Comparison of ENCODE assay signal across 10 cellular contexts in the genomic region with DNA sequence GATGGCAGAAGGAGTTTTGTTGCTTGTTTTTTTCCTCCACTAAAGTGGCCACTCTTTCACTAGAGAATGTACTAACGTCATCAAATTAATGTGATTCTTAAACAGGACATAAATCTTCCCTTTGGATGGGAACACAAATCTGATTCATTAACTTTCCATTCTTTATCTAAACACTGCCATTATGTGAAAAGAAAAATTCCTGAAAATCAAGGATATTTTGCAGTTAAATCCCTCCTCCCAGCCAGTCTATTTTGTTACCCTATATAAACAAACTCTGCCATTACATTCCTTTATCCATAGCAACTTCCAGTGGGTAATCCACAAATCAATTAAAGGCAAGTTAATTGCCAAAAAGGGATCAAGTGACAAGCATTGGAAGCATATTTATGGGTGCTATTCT.
"Had no signal": no experiment of that assay in that cellular context is flagged by ENCODE, and none has a peak within 500 bp of the region (broad histone marks: within the 10 kb centered on the region; RNA-seq: fewer than 3 reads in every experiment).

No MANE protein-coding gene starts in this region.

- ATAC-seq: natural killer cell treated with Interleukin-12 subunit alpha and Interleukin-12 subunit beta and Interleukin-15 and Interleukin-18, amount 100 ng/mL, for 72 hours; stimulated activated effector memory CD8-positive, alpha-beta T cell treated with anti-CD3 and anti-CD28 coated beads, Interleukin-12 subunit alpha, Interleukin-12 subunit beta, amount 100 ng/mL, for 72 hours had no signal

- H3K4me3 ChIP-seq: ascending aorta, hepatocyte, left ventricle myocardium inferior, thyroid gland had no signal

- H3K27ac ChIP-seq: ascending aorta, hepatocyte, left ventricle myocardium inferior, thyroid gland had no signal

- H3K4me2 ChIP-seq: hepatocyte had no signal

- H3K9me3 Mint-ChIP-seq: activated T-helper 1 cell treated with anti-CD3 and anti-CD28 coated beads, Interleukin-12 subunit alpha, Interleukin-12 subunit beta, Interleukin-2, Interleukin-4 antibody, amounts not matched to agents 30 ng/mL and 10 ng/mL and 1 ng/mL, durations not matched to agents 14 hours and 24 hours and 36 hours; natural killer cell treated with Interleukin-12 subunit alpha and Interleukin-12 subunit beta and Interleukin-15 and Interleukin-18, amount 100 ng/mL, for 72 hours; stimulated activated effector memory CD8-positive, alpha-beta T cell treated with anti-CD3 and anti-CD28 coated beads, Interleukin-12 subunit alpha, Interleukin-12 subunit beta, amount 100 ng/mL, for 72 hours had no signal

- DNase-seq: activated CD4-positive, alpha-beta T cell treated with anti-CD3 and anti-CD28 coated beads, Interleukin-2, amount 50 U/mL, for 1 hour; activated naive CD4-positive, alpha-beta T cell treated with Interleukin-2 at 50 U/mL for 16 hours; left ventricle myocardium inferior; stimulated activated CD4-positive, alpha-beta T cell treated with anti-CD3 and anti-CD28 coated beads, Interleukin-12 subunit alpha, Interleukin-12 subunit beta, amount 100 ng/mL, for 4 hours; thyroid gland had no signal

- H3K4me1 Mint-ChIP-seq: stimulated activated effector memory CD8-positive, alpha-beta T cell treated with anti-CD3 and anti-CD28 coated beads, Interleukin-12 subunit alpha, Interleukin-12 subunit beta, amount 100 ng/mL, for 72 hours had no signal

- H3K36me3 ChIP-seq: ascending aorta, left ventricle myocardium inferior, thyroid gland had no signal

- H3K79me2 ChIP-seq: hepatocyte had no signal

- H3K4me3 Mint-ChIP-seq: activated T-helper 1 cell treated with anti-CD3 and anti-CD28 coated beads, Interleukin-12 subunit alpha, Interleukin-12 subunit beta, Interleukin-2, Interleukin-4 antibody, amounts not matched to agents 30 ng/mL and 10 ng/mL and 1 ng/mL, durations not matched to agents 14 hours and 24 hours and 36 hours; natural killer cell treated with Interleukin-12 subunit alpha and Interleukin-12 subunit beta and Interleukin-15 and Interleukin-18, amount 100 ng/mL, for 72 hours; stimulated activated effector memory CD8-positive, alpha-beta T cell treated with anti-CD3 and anti-CD28 coated beads, Interleukin-12 subunit alpha, Interleukin-12 subunit beta, amount 100 ng/mL, for 72 hours had no signal

- H3K27me3 ChIP-seq: ascending aorta, hepatocyte, thyroid gland had no signal

- H3K36me3 Mint-ChIP-seq: natural killer cell treated with Interleukin-12 subunit alpha and Interleukin-12 subunit beta and Interleukin-15 and Interleukin-18, amount 100 ng/mL, for 72 hours; stimulated activated effector memory CD8-positive, alpha-beta T cell treated with anti-CD3 and anti-CD28 coated beads, Interleukin-12 subunit alpha, Interleukin-12 subunit beta, amount 100 ng/mL, for 72 hours had no signal

- H2AFZ ChIP-seq: hepatocyte had no signal

- H3K4me1 ChIP-seq: ascending aorta, thyroid gland had no signal

- H3K9me3 ChIP-seq: ascending aorta, left ventricle myocardium inferior, thyroid gland had no signal

- H3K27ac Mint-ChIP-seq: activated T-helper 1 cell treated with anti-CD3 and anti-CD28 coated beads, Interleukin-12 subunit alpha, Interleukin-12 subunit beta, Interleukin-2, Interleukin-4 antibody, amounts not matched to agents 30 ng/mL and 10 ng/mL and 1 ng/mL, durations not matched to agents 14 hours and 24 hours and 36 hours; natural killer cell treated with Interleukin-12 subunit alpha and Interleukin-12 subunit beta and Interleukin-15 and Interleukin-18, amount 100 ng/mL, for 72 hours; stimulated activated effector memory CD8-positive, alpha-beta T cell treated with anti-CD3 and anti-CD28 coated beads, Interleukin-12 subunit alpha, Interleukin-12 subunit beta, amount 100 ng/mL, for 72 hours had no signal
